In the genomic region with DNA sequence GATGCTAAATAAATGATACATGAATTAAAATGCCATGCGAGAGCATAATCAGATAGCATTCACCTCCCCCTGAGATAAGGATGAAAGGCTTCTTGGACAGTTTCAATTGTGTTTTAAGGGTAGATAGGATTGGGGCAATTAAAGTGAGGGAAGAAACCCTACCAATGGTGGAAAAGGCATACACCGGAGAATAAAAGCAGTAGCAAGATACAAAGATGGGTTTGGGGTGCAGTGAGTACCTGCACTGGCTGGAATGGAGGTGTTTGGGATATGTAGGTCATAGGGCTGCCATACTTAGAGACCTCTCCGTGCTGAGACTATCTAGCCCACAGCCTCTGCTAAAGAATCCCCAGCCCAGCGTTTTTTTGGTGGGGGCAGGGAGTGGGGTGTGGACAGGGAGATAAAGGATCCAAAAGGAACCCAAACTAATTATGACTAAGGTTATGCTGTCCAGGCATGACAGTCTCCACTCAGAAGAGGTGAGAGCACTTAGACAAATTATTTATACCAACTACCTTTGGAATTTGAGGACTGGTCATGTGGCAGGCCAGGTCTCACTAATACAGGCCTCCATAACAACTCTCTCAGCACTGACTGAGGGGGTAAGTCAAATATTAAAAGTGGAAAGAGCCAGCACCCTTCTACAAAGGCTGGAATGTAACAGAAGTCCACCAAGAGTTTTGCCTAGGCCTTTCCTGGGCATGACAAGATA, we compare ENCODE assay signal across 17 cellular contexts.
A peak's percentile ranks its signal among the peaks of the same experiment; 100 is the strongest.
DNase-seq lines count a peak whose midpoint lies in the region; ATAC-seq and TF ChIP-seq lines count a peak whose summit lies in the region.
"Had no signal": no experiment of that assay in that cellular context is flagged by ENCODE, and none has a peak within 500 bp of the region (broad histone marks: within the 10 kb centered on the region; RNA-seq: fewer than 3 reads in every experiment).

No MANE protein-coding gene starts in this region.

- TF ChIP-seq CTCF in GM10248 (IDR thresholded peaks at IDR 0.05; ENCODE audit: control extremely low read depth, extremely low read depth, low read depth, missing control alignments) = no peak

- no peak overlapping the region for H3K4me3 ChIP-seq in muscle layer of duodenum (ENCODE audit: low read depth in 1 of 2, low read length in 2 of 2)

- H3K27me3 Mint-ChIP-seq in dendritic cell treated with granulocyte-macrophage colony-stimulating factor and Interleukin-4, amounts not matched to agents 40 ng/mL and 50 ng/mL, for 4 days = no peaks in the 10 kb centered on the region
- H3K27me3 Mint-ChIP-seq: CD4-positive, alpha-beta T cell had no signal

- peak; percentile 57 for DNase-seq in OCI-M1 (lab: John Stamatoyannopoulos, UW)
- DNase-seq in GM10248 (ENCODE audit: extremely low spot score) = no peak
- DNase-seq in left ventricle myocardium superior = no peak
- no peak for DNase-seq in activated CD4-positive, alpha-beta T cell treated with anti-CD3 and anti-CD28 coated beads, Interleukin-2, amount 50 U/mL, for 1 hour
- no peak for DNase-seq in cortex of kidney (lab: John Stamatoyannopoulos, UW)
- DNase-seq: ACHN; BE2C; C1 segment of cervical spinal cord; CD4-positive, alpha-beta T cell; DMS153; DMS79; GOT3; H7; IMR-90 had no signal

- H3K36me3 ChIP-seq in muscle layer of duodenum (ENCODE audit: control insufficient read depth in 1 of 2, insufficient read depth in 2 of 2, low read length in 2 of 2) = no peaks in the 10 kb centered on the region
- H3K36me3 ChIP-seq: BE2C had no signal

- H3K36me3 Mint-ChIP-seq in dendritic cell treated with granulocyte-macrophage colony-stimulating factor and Interleukin-4, amounts not matched to agents 40 ng/mL and 50 ng/mL, for 4 days (ENCODE audit: low read depth) = no peaks in the 10 kb centered on the region

- peak overlapping the region; percentile 30 for H3K27ac ChIP-seq in muscle layer of duodenum (ENCODE audit: low read length)

- peak overlapping the region; percentile 71 for H3K27ac Mint-ChIP-seq in dendritic cell treated with granulocyte-macrophage colony-stimulating factor and Interleukin-4, amounts not matched to agents 40 ng/mL and 50 ng/mL, for 4 days
- H3K27ac Mint-ChIP-seq: CD4-positive, alpha-beta T cell had no signal

- no peaks in the 10 kb centered on the region for H3K9me3 ChIP-seq in muscle layer of duodenum (ENCODE audit: control insufficient read depth in 1 of 2, low read length in 2 of 2)
- H3K9me3 ChIP-seq: BE2C had no signal

- intact Hi-C loops in dendritic cell treated with granulocyte-macrophage colony-stimulating factor and Interleukin-4, amounts not matched to agents 40 ng/mL and 50 ng/mL, for 4 days (cut with micrococcal nuclease) = no loop called here
- intact Hi-C loops in left ventricle myocardium superior (cut with micrococcal nuclease) = no loop called here

- no peaks in the 10 kb centered on the region for H3K27me3 ChIP-seq in muscle layer of duodenum (ENCODE audit: low read depth, low read length)
- H3K27me3 ChIP-seq: BE2C had no signal

- ATAC-seq in left ventricle myocardium superior = no peak
- ATAC-seq: HCT116 had no signal

- peaks cover 34% of the 10 kb centered on the region for H3K4me1 Mint-ChIP-seq in dendritic cell treated with granulocyte-macrophage colony-stimulating factor and Interleukin-4, amounts not matched to agents 40 ng/mL and 50 ng/mL, for 4 days (ENCODE audit: low read depth)

- no peak overlapping the region for H3K4me3 Mint-ChIP-seq in dendritic cell treated with granulocyte-macrophage colony-stimulating factor and Interleukin-4, amounts not matched to agents 40 ng/mL and 50 ng/mL, for 4 days
- H3K4me3 Mint-ChIP-seq: CD4-positive, alpha-beta T cell had no signal

- no peaks in the 10 kb centered on the region for H3K9me3 Mint-ChIP-seq in dendritic cell treated with granulocyte-macrophage colony-stimulating factor and Interleukin-4, amounts not matched to agents 40 ng/mL and 50 ng/mL, for 4 days
- H3K9me3 Mint-ChIP-seq: CD4-positive, alpha-beta T cell had no signal

- CTCF ChIA-PET in GM10248 (lab: Yijun Ruan, JAX) = interaction anchor here (0.9 to 1.5 kb wide), 2 partner anchors 11 to 21 kb away, joined by 3 read pairs; no protein-coding TSS in a partner anchor

- POLR2A ChIA-PET in GM10248 (lab: Yijun Ruan, JAX) = no interaction called here

- H3K4me1 ChIP-seq in muscle layer of duodenum (ENCODE audit: control insufficient read depth in 1 of 2, insufficient read depth in 2 of 2, low read length in 2 of 2) = peaks cover 0 to 5% of the 10 kb centered on the region in 2 donors
